In the genomic region with DNA sequence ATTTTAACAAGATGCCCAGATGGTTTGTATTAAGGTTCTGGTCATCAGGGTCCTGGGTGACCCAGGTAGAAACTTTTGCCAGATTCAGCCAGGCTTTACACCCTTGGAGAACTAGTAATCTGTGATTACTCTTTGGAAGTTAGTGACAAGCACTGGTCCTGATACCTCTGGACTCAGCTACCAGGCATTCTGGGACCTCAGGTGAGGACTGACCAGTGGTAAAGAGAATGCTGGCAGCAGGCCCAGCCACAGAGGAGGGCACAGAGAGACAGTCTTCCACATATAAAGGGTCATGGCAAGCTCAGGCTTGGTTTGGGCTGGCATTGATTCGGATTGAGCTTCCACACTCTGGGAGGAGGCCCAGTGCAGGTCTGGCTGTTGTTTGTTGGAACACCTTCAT, we compare ENCODE assay signal across 18 cellular contexts.
"Had no signal": no experiment of that assay in that cellular context is flagged by ENCODE, and none has a peak within 500 bp of the region (broad histone marks: within the 10 kb centered on the region; RNA-seq: fewer than 3 reads in every experiment).

No MANE protein-coding gene starts in this region.

- H3K79me2 ChIP-seq: hepatocyte had no signal

- H3K4me3 Mint-ChIP-seq: central memory CD8-positive, alpha-beta T cell had no signal

- H3K9me3 ChIP-seq: esophagus muscularis mucosa, left lung, lower lobe of right lung had no signal

- H3K4me1 ChIP-seq: esophagus muscularis mucosa, foreskin keratinocyte, gastroesophageal sphincter, heart left ventricle, left lung, lower lobe of right lung had no signal

- H3K4me1 Mint-ChIP-seq: central memory CD8-positive, alpha-beta T cell had no signal

- DNase-seq: cerebellar nuclear complex; dorsolateral prefrontal cortex; effector memory CD4-positive, alpha-beta T cell; foreskin keratinocyte; heart left ventricle; hypothalamus; kidney; kidney glomerular epithelial cell; left lung; left ventricle myocardium superior; lower lobe of right lung; mesenchymal stem cell; midbrain had no signal

- H3K36me3 ChIP-seq: esophagus muscularis mucosa, gastroesophageal sphincter, heart left ventricle, left lung, lower lobe of right lung had no signal

- H3K4me3 ChIP-seq: coronary artery, dorsolateral prefrontal cortex, esophagus muscularis mucosa, gastroesophageal sphincter, heart left ventricle, hepatocyte, left lung, lower lobe of right lung had no signal

- H2AFZ ChIP-seq: hepatocyte had no signal

- H3K9me3 Mint-ChIP-seq: central memory CD8-positive, alpha-beta T cell had no signal

- ATAC-seq: foreskin keratinocyte, gastroesophageal sphincter, heart left ventricle, left lung, left ventricle myocardium superior, lower lobe of right lung had no signal

- H3K4me2 ChIP-seq: hepatocyte had no signal

- H3K27me3 ChIP-seq: dorsolateral prefrontal cortex, esophagus muscularis mucosa, foreskin keratinocyte, gastroesophageal sphincter, heart left ventricle, hepatocyte, left lung had no signal

- H3K27ac ChIP-seq: coronary artery, dorsolateral prefrontal cortex, esophagus muscularis mucosa, foreskin keratinocyte, gastroesophageal sphincter, heart left ventricle, hepatocyte, left lung, lower lobe of right lung had no signal
